12 cellular contexts compared by ENCODE assay signal in the genomic region with DNA sequence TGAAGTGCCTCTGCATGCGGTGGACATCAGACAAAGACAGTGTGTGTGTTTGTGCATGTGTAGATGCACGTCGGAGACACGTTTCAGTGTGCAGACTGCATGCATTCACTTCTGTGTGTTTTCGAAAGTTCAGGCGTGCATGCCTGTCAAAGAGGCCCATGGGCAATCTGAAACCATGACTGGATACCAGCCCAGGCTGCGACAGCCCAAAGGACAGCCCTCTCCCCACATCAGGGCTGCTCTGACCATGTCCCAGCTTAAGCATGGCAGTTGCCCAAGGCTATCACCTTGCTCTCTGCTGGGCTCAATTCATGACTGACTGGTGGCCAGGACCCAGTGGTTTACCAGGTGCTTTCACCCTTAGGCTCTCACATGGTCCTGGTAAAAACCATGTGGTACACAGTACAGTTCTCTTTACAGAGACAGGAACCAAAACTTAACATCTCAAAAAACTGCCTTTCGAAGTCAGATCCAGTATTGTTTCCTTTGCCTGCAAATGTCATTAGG.
DNase-seq lines count a peak whose midpoint lies in the region; ATAC-seq lines count a peak whose summit lies in the region.
"Had no signal": no experiment of that assay in that cellular context is flagged by ENCODE, and none has a peak within 500 bp of the region (broad histone marks: within the 10 kb centered on the region; RNA-seq: fewer than 3 reads in every experiment).

No MANE protein-coding gene starts in this region.

- no peaks in the 10 kb centered on the region for H3K36me3 ChIP-seq in SJCRH30
- H3K36me3 ChIP-seq: spleen had no signal

- no peak overlapping the region for H3K27ac ChIP-seq in SJCRH30
- H3K27ac ChIP-seq: spleen had no signal

- H3K4me3 ChIP-seq in SJCRH30 = no peak overlapping the region
- H3K4me3 ChIP-seq: spleen had no signal

- H3K27me3 ChIP-seq in SJCRH30 = no peaks in the 10 kb centered on the region
- H3K27me3 ChIP-seq: spleen had no signal

- ATAC-seq in GM18499 (IDR thresholded peaks at IDR 0.05; ENCODE audit: insufficient read depth, unreplicated experiment) = peak; percentile 26
- ATAC-seq in GM19438 (IDR thresholded peaks at IDR 0.05; ENCODE audit: low read depth, unreplicated experiment) = peak; percentile 46
- ATAC-seq in HG02798 (IDR thresholded peaks at IDR 0.05; ENCODE audit: poor library complexity, unreplicated experiment) = peak; percentile 51
- ATAC-seq in HG03521 (IDR thresholded peaks at IDR 0.05; ENCODE audit: unreplicated experiment) = peak; percentile 45
- ATAC-seq: naive thymus-derived CD4-positive, alpha-beta T cell had no signal

- no peaks in the 10 kb centered on the region for H3K9me3 ChIP-seq in SJCRH30 (replicated peaks)
- H3K9me3 ChIP-seq: spleen had no signal

- H3K4me1 ChIP-seq in SJCRH30 = no peaks in the 10 kb centered on the region

- no peak for DNase-seq in SJCRH30
- DNase-seq in NCI-H1092 treated with DMSO at 0.1 percent for 48 hours (lab: John Stamatoyannopoulos, UW) = no peak
- DNase-seq in activated CD8-positive, alpha-beta memory T cell treated with anti-CD3 and anti-CD28 coated beads, Interleukin-2, amount 50 U/mL, for 48 hours = no peak
- DNase-seq in H4 (ENCODE audit: low spot score) = no peak
- DNase-seq: cerebellar nuclear complex; naive thymus-derived CD4-positive, alpha-beta T cell; SHP77 treated with DMSO at 0.1 percent for 48 hours; spleen had no signal
